8 cellular contexts compared by ENCODE assay signal in the genomic region with DNA sequence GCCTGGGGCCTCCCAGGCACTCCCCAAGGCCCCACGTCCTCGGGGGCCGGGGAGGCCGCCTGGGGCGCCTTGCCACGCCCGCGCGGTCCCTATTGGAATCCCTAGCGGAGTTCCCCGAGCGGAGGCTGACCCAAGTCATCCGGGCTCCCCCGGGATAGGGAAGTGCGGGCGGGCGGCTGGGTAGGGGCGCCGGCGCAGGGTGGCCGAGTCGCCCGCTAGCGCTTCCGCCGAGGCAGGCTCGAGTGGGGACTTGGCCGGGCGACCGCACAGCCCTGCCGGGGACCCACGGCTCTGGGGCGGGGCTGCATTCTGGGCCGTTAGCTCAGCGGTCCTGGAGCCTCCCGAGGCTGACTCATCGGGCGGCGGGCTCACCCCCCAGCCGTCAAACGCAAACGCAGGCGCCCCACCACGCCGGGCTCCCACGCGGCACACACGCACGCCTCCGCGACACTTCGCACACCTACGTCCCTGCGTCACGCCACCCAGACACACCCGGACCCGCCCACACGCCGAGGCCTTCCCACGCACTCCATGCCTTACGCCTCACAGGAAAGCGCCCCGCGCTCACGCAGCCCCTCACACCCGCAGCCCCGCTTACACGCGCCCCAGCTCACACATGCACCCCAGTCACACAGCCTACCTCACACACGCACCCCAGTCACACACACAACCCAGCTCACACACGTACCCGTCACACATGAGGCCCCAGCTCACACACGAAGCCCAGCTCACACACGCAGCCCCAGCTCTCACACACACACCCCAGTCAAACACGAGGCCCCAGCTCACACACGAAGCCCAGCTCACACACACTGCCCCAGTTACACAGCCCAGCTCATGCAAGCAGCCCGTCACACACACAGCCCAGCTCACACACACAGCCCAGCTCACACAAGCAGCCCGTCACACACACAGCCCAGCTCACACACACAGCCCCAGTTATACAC.
DNase-seq lines count a peak whose midpoint lies in the region; ATAC-seq and TF ChIP-seq lines count a peak whose summit lies in the region.

No MANE protein-coding gene starts in this region.

- CTCF ChIA-PET in RWPE1 (lab: Yijun Ruan, JAX): interaction anchor here (0.7 to 4.6 kb wide), 6 partner anchors 10 to 82 kb away, joined by 3 to 25 read pairs (median 4); no protein-coding TSS in a partner anchor

- peak; percentile 44 for DNase-seq in RWPE1 (ENCODE audit: low spot score)
- DNase-seq in activated naive CD4-positive, alpha-beta T cell (lab: John Stamatoyannopoulos, UW): peak; percentile 51 to 83 (median 64)
- DNase-seq in germinal center (ENCODE audit: low spot score): peak; percentile 31
- peak in 41 of 56 donors; percentile 38 to 90 (median 60) for DNase-seq in nucleus accumbens (lab: John Stamatoyannopoulos, UW)
- DNase-seq in superior temporal gyrus (ENCODE audit: extremely low spot score): peak; percentile 34

- no peak for TF ChIP-seq CTCF in GM12875 (IDR thresholded peaks at IDR 0.05; ENCODE audit: borderline replicate concordance, insufficient read depth, low read depth, low read length)
- TF ChIP-seq CTCF in RWPE1 (conservative IDR thresholded peaks at IDR 0.05; ENCODE audit: low read depth): no peak

- ATAC-seq in HG03196 (IDR thresholded peaks at IDR 0.05; ENCODE audit: unreplicated experiment) (no peak), HG03571 (IDR thresholded peaks at IDR 0.05; ENCODE audit: unreplicated experiment) (no peak)

- peak overlapping the region; percentile 41 for H3K4me3 ChIP-seq in GM12875 (ENCODE audit: low read depth, low read length)

- POLR2A ChIA-PET in RWPE1 (lab: Yijun Ruan, JAX; ENCODE audit: low non-redundant PET): interaction anchor here (0.6 to 1.1 kb wide), 3 partner anchors 11 to 16 kb away, joined by 3 to 7 read pairs (median 3); no protein-coding TSS in a partner anchor

- H3K27ac ChIP-seq in RWPE1: peak overlapping the region; percentile 94
